8 cellular contexts compared by ENCODE assay signal in genomic region chr4:6974138-6974848, GRCh38.
DNase-seq lines count a peak whose midpoint lies in the region; ATAC-seq and TF ChIP-seq lines count a peak whose summit lies in the region.

No MANE protein-coding gene starts in this region.

- intact Hi-C loops in cardiac septum (cut with DNase I) (loop anchor here (1.0 to 5.0 kb wide), 3 partner anchors 62 to 252 kb away; no protein-coding TSS in a partner anchor), prostate gland (cut with DNase I) (loop anchor here (5.0 kb wide), 1 partner anchor 93 kb away; the partner anchor contains the start of gene GRPEL1)

- no peaks in the 10 kb centered on the region for H3K9me3 ChIP-seq in prostate gland

- H3K27me3 ChIP-seq in BJ (ENCODE audit: control insufficient read depth, insufficient read depth, low read length) (no peaks in the 10 kb centered on the region), prostate gland (replicated peaks; ENCODE audit: insufficient read depth) (no peaks in the 10 kb centered on the region)

- 30% methylated on average over 7 of the region's 7 CpGs for WGBS in prostate gland

- no peak for TF ChIP-seq POLR2A in prostate gland (IDR thresholded peaks at IDR 0.05)

- TF ChIP-seq CTCF in BJ (IDR thresholded peaks at IDR 0.05; ENCODE audit: insufficient read depth, low read depth, low read length) (peak; percentile 97), prostate gland (IDR thresholded peaks at IDR 0.05) (peak; percentile 91 to 96 (median 94))

- POLR2A ChIA-PET in BJ (lab: Charles Lee), result interaction anchor here (0.6 kb wide), 1 partner anchor 716 kb away, joined by 3 read pairs; no protein-coding TSS in a partner anchor

- ATAC-seq in GM19023 (IDR thresholded peaks at IDR 0.05; ENCODE audit: unreplicated experiment), result peak; percentile 77

- no peak overlapping the region for H3K4me3 ChIP-seq in BJ (ENCODE audit: low read depth, low read length)
- H3K4me3 ChIP-seq in prostate gland, result no peak overlapping the region

- 0 out of 2 replicates have a peak, but pooled peaks cover 1% of the 10 kb centered on the region for H3K36me3 ChIP-seq in BJ (ENCODE audit: control insufficient read depth, insufficient read depth, low read length)
- H3K36me3 ChIP-seq in prostate gland, result no peaks in the 10 kb centered on the region

- no peaks in the 10 kb centered on the region for H3K4me1 ChIP-seq in prostate gland (replicated peaks)

- H3K27ac ChIP-seq in prostate gland, result no peak overlapping the region

- CTCF ChIA-PET in BJ (lab: Yijun Ruan, JAX), result interaction anchor here (0.6 to 7.1 kb wide), 44 partner anchors 9 to 322 kb away, joined by 3 to 116 read pairs (median 4); partner anchors contain the start of genes GRPEL1, TADA2B and TBC1D14

- DNase-seq in BJ (ENCODE audit: low read depth), result no peak
- DNase-seq in Kasumi-1 (lab: John Stamatoyannopoulos, UW), result peak; percentile 71 to 87
- peak; percentile 63 for DNase-seq in SW480 (ENCODE audit: low spot score)
- peak; percentile 55 for DNase-seq in activated naive CD8-positive, alpha-beta T cell treated with anti-CD3 and anti-CD28 coated beads, Interleukin-2, amount 50 U/mL, for 16 hours (ENCODE audit: low read depth, low spot score)
- peak; percentile 90 for DNase-seq in cardiac septum (ENCODE audit: low spot score)
- peak; percentile 74 for DNase-seq in prostate gland (ENCODE audit: low spot score)
- no peak for DNase-seq in cortex of kidney (lab: John Stamatoyannopoulos, UW)

Comparison
In these comparisons a context has a peak if more than half of its experiments do, and no peak if none do; other contexts are left out.
1. DNase-seq: peak in Kasumi-1 (2 of 2), SW480 (single experiment), activated naive CD8-positive, alpha-beta T cell treated with anti-CD3 and anti-CD28 coated beads, Interleukin-2, amount 50 U/mL, for 16 hours (single experiment), cardiac septum (single experiment) and prostate gland (single experiment); none in BJ (single experiment) and cortex of kidney (single experiment).